Comparison of ENCODE assay signal across 2 cellular contexts in genomic region chr20:55714082-55714481, GRCh38.
TF ChIP-seq lines count a peak whose summit lies in the region.

No MANE protein-coding gene starts in this region.

TF ChIP-seq in H1, 55 proteins besides CTCF, POLR2A, EP300 and RAD21:
- TF ChIP-seq NANOG (IDR thresholded peaks at IDR 0.05; ENCODE audit: insufficient read depth, low read depth, low read length, poor library complexity, severe bottlenecking), result no peak
- no peak for TF ChIP-seq TAF1 (IDR thresholded peaks at IDR 0.05; ENCODE audit: low read depth, low read length)
- no peak for TF ChIP-seq SIN3A (conservative IDR thresholded peaks at IDR 0.05 in 1 of 2, IDR thresholded peaks at IDR 0.05 in 1 of 2; ENCODE audit: low read depth in 1 of 2, low read length in 2 of 2)
- no peak for TF ChIP-seq SIX5 (IDR thresholded peaks at IDR 0.05; ENCODE audit: low read depth, low read length)
- TF ChIP-seq CTBP2 (IDR thresholded peaks at IDR 0.05; ENCODE audit: borderline replicate concordance, insufficient read depth, insufficient read length, low read length), result no peak
- no peak for TF ChIP-seq ZNF274 (IDR thresholded peaks at IDR 0.05; ENCODE audit: borderline replicate concordance, extremely low read depth, low read length)

TF ChIP-seq in neural cell, 6 proteins besides CTCF, POLR2A, EP300 and RAD21:
- peak; percentile 92 for TF ChIP-seq REST (IDR thresholded peaks at IDR 0.05; ENCODE audit: borderline replicate concordance)
- no peak for TF ChIP-seq MXI1 (conservative IDR thresholded peaks at IDR 0.05; ENCODE audit: poor library complexity, severe bottlenecking)
- TF ChIP-seq POLR2AphosphoS5 (IDR thresholded peaks at IDR 0.05), result peak; percentile 28
TF ChIP-seq in neural cell: peak in this region for 2.
